8 cellular contexts compared by ENCODE assay signal in genomic region chr5:17475064-17475463, GRCh38. TPM values are rescaled to one million over a fixed set of nuclear protein-coding genes. Genes with fewer than 3 reads are reported as not detected.
"Had no signal": no experiment of that assay in that cellular context is flagged by ENCODE, and none has a peak within 500 bp of the region (broad histone marks: within the 10 kb centered on the region; RNA-seq: fewer than 3 reads in every experiment).

No MANE protein-coding gene starts in this region.

RNA-seq across cellular contexts. Expression of gene TAF11L2, which starts 23.0 kb away (rescaled TPM):
- total RNA-seq: HT-29, LHCN-M2, MCF 10A, OCI-LY7, PC-3, SK-MEL-5, T-cell had no signal
- polyA plus RNA-seq: SK-N-SH had no signal

RNA-seq across cellular contexts. Expression of gene TAF11L3, which starts 43.1 kb away (rescaled TPM):
- total RNA-seq: HT-29, LHCN-M2, MCF 10A, OCI-LY7, PC-3, SK-MEL-5, T-cell had no signal
- polyA plus RNA-seq: SK-N-SH had no signal

RNA-seq across cellular contexts. Expression of gene TAF11L4, which starts 46.5 kb away (rescaled TPM):
- total RNA-seq: HT-29, LHCN-M2, MCF 10A, OCI-LY7, PC-3, SK-MEL-5, T-cell had no signal
- polyA plus RNA-seq: SK-N-SH had no signal

RNA-seq across cellular contexts. Expression of gene TAF11L5, which starts 50.0 kb away (rescaled TPM):
- total RNA-seq: HT-29, LHCN-M2, MCF 10A, OCI-LY7, PC-3, SK-MEL-5, T-cell had no signal
- polyA plus RNA-seq: SK-N-SH had no signal

RNA-seq across cellular contexts. Expression of gene TAF11L6, which starts 53.4 kb away (rescaled TPM):
- total RNA-seq: HT-29, LHCN-M2, MCF 10A, OCI-LY7, PC-3, SK-MEL-5, T-cell had no signal
- polyA plus RNA-seq: SK-N-SH had no signal
